In genomic region chr9:75451045-75451444, GRCh38 we compare ENCODE assay signal across 19 cellular contexts.
A peak's percentile ranks its signal among the peaks of the same experiment; 100 is the strongest.
DNase-seq lines count a peak whose midpoint lies in the region; ATAC-seq, FAIRE-seq and TF ChIP-seq lines count a peak whose summit lies in the region.
"Had no signal": no experiment of that assay in that cellular context is flagged by ENCODE, and none has a peak within 500 bp of the region (broad histone marks: within the 10 kb centered on the region; RNA-seq: fewer than 3 reads in every experiment).

No MANE protein-coding gene starts in this region.

- no peak overlapping the region for H3K4me3 Mint-ChIP-seq in osteocyte (ENCODE audit: unreplicated experiment)
- H3K4me3 Mint-ChIP-seq in activated T-cell treated with anti-CD3 and anti-CD28 coated beads, Interleukin-2, amount 50 U/mL, for 4 hours: no peak overlapping the region
- H3K4me3 Mint-ChIP-seq in activated CD8-positive, alpha-beta T cell treated with anti-CD3 and anti-CD28 coated beads, Interleukin-2, amount 10 ng/mL, durations not matched to agents 7 days and 5 days: no peak overlapping the region
- H3K4me3 Mint-ChIP-seq: CD14-positive monocyte had no signal

- H2AFZ ChIP-seq in GM23248: no peak overlapping the region
- peak overlapping the region; percentile 33; the same call in 1 of the 2 replicates for H2AFZ ChIP-seq in H1 (ENCODE audit: low read length)
- H2AFZ ChIP-seq: PC-9 had no signal

- H3K23me2 ChIP-seq in H1 (ENCODE audit: low read depth, low read length): no peaks in the 10 kb centered on the region

- no peak overlapping the region for H3K23ac ChIP-seq in H1 (ENCODE audit: insufficient read length)

- peak overlapping the region; percentile 39 for H2BK120ac ChIP-seq in H1 (replicated peaks; ENCODE audit: low read depth, low read length)

- no peaks in the 10 kb centered on the region for H3F3A ChIP-seq in GM23248 (ENCODE audit: insufficient read depth)

- in situ Hi-C loops in GM23248 (cut with MboI): no loop called here

- TF ChIP-seq POLR2A in H1 (IDR thresholded peaks at IDR 0.05; ENCODE audit: control extremely low read depth in 1 of 2, low read depth in 2 of 2, low read length in 2 of 2): no peak

- H2BK5ac ChIP-seq in H1 (ENCODE audit: low read depth, low read length): no peak overlapping the region

- no peak overlapping the region for H3K18ac ChIP-seq in H1 (ENCODE audit: extremely low read depth, low read length)

- ATAC-seq in activated T-cell treated with anti-CD3 and anti-CD28 coated beads, Interleukin-2, amount 50 U/mL, for 4 hours: no peak
- ATAC-seq in HG03457 (IDR thresholded peaks at IDR 0.05; ENCODE audit: unreplicated experiment) (no peak), HG02884 (IDR thresholded peaks at IDR 0.05; ENCODE audit: unreplicated experiment) (no peak)
- ATAC-seq in activated CD8-positive, alpha-beta T cell treated with anti-CD3 and anti-CD28 coated beads, Interleukin-2, amount 10 ng/mL, durations not matched to agents 7 days and 5 days: no peak
- ATAC-seq: A549, HepG2 had no signal

- peak overlapping the region; percentile 86; the same call in 1 of the 2 replicates for H2BK20ac ChIP-seq in H1 (ENCODE audit: low read length)

- no peak overlapping the region for H3K27ac ChIP-seq in GM23248
- no peak overlapping the region for H3K27ac ChIP-seq in H1 (ENCODE audit: low read depth, low read length)
- H3K27ac ChIP-seq: A549, KMS-11, PC-9 had no signal

- no peak overlapping the region for H3K9ac ChIP-seq in GM23248
- no peak overlapping the region for H3K9ac ChIP-seq in H1 (replicated peaks in 1 of 4; ENCODE audit: extremely low read depth in 1 of 4, low read depth in 3 of 4, low read length in 3 of 4)
- H3K9ac ChIP-seq: KMS-11, SK-N-SH had no signal

- POLR2A ChIA-PET in H1 (lab: Charles Lee; ENCODE audit: partially characterized antibody): no interaction called here
- POLR2A ChIA-PET in activated CD8-positive, alpha-beta T cell treated with anti-CD3 and anti-CD28 coated beads, Interleukin-2, amount 10 ng/mL, durations not matched to agents 7 days and 5 days (lab: Charles Lee): no interaction called here

- no peaks in the 10 kb centered on the region for H3K36me3 Mint-ChIP-seq in osteocyte (ENCODE audit: unreplicated experiment)
- no peaks in the 10 kb centered on the region for H3K36me3 Mint-ChIP-seq in activated T-cell treated with anti-CD3 and anti-CD28 coated beads, Interleukin-2, amount 50 U/mL, for 4 hours (ENCODE audit: insufficient read depth)
- H3K36me3 Mint-ChIP-seq in activated CD8-positive, alpha-beta T cell treated with anti-CD3 and anti-CD28 coated beads, Interleukin-2, amount 10 ng/mL, durations not matched to agents 7 days and 5 days (ENCODE audit: low read depth): no peaks in the 10 kb centered on the region
- H3K36me3 Mint-ChIP-seq: CD14-positive monocyte had no signal

- CTCF ChIA-PET in H1 (lab: Charles Lee; ENCODE audit: partially characterized antibody): interaction anchor here (1.3 kb wide), 1 partner anchor 37 kb away, joined by 3 read pairs; no protein-coding TSS in a partner anchor
- CTCF ChIA-PET in activated CD8-positive, alpha-beta T cell treated with anti-CD3 and anti-CD28 coated beads, Interleukin-2, amount 10 ng/mL, durations not matched to agents 7 days and 5 days (lab: Charles Lee): no interaction called here

- H3K36me3 ChIP-seq in GM23248 (ENCODE audit: low read depth) (no peaks in the 10 kb centered on the region), MG63 (no peaks in the 10 kb centered on the region), H1 (ENCODE audit: control insufficient read depth in 2 of 4, insufficient read depth in 4 of 4, low read length in 3 of 4) (no peaks in the 10 kb centered on the region)

- peaks cover 74% of the 10 kb centered on the region for H3K4me1 Mint-ChIP-seq in osteocyte (ENCODE audit: unreplicated experiment)
- H3K4me1 Mint-ChIP-seq in activated T-cell treated with anti-CD3 and anti-CD28 coated beads, Interleukin-2, amount 50 U/mL, for 4 hours (ENCODE audit: low read depth): no peaks in the 10 kb centered on the region
- no peaks in the 10 kb centered on the region for H3K4me1 Mint-ChIP-seq in activated CD8-positive, alpha-beta T cell treated with anti-CD3 and anti-CD28 coated beads, Interleukin-2, amount 10 ng/mL, durations not matched to agents 7 days and 5 days (ENCODE audit: low read depth)

- H3K9me3 ChIP-seq in GM23248 (ENCODE audit: low read depth) (no peaks in the 10 kb centered on the region), MG63 (no peaks in the 10 kb centered on the region), H1 (ENCODE audit: insufficient read depth in 2 of 2, low read depth in 1 of 2, low read length in 1 of 2) (no peaks in the 10 kb centered on the region)
- H3K9me3 ChIP-seq: A549, Caco-2, SK-N-SH had no signal

- H3K4me1 ChIP-seq in GM23248 (ENCODE audit: insufficient read depth) (no peaks in the 10 kb centered on the region), H1 (replicated peaks in 1 of 4; ENCODE audit: control insufficient read depth in 3 of 4, insufficient read depth in 4 of 4, low read length in 3 of 4) (peaks cover 0 to 2% (median under 1%) of the 10 kb centered on the region in 4 experiments; a peak in 2 of 7 replicates)
- H3K4me1 ChIP-seq: A549, Caco-2 had no signal

- TF ChIP-seq RAD21 in H1 (IDR thresholded peaks at IDR 0.05 in 1 of 2, conservative IDR thresholded peaks at IDR 0.05 in 1 of 2; ENCODE audit: low read depth in 2 of 2, low read length in 2 of 2): no peak

- peak overlapping the region; percentile 87 for H3K27ac Mint-ChIP-seq in osteocyte (ENCODE audit: unreplicated experiment)
- no peak overlapping the region for H3K27ac Mint-ChIP-seq in activated CD8-positive, alpha-beta T cell treated with anti-CD3 and anti-CD28 coated beads, Interleukin-2, amount 10 ng/mL, durations not matched to agents 7 days and 5 days
- H3K27ac Mint-ChIP-seq: CD14-positive monocyte had no signal

- DNase-seq in GM23248 (peak; percentile 2), MG63 (peak; percentile 32), H1 (ENCODE audit: low read depth in 1 of 2, low spot score in 2 of 2) (no peak), osteocyte (ENCODE audit: extremely low spot score, unreplicated experiment) (no peak)
- no peak for DNase-seq in activated T-cell treated with anti-CD3 and anti-CD28 coated beads, Interleukin-2, amount 50 U/mL, for 4 hours
- no peak for DNase-seq in activated CD8-positive, alpha-beta T cell treated with anti-CD3 and anti-CD28 coated beads, Interleukin-2, amount 10 ng/mL, durations not matched to agents 7 days and 5 days
- DNase-seq: Caco-2, NCI-H1694, NCI-H748 treated with DMSO at 0.1 percent for 48 hours, SK-N-SH had no signal

- H2BK12ac ChIP-seq in H1 (ENCODE audit: low read depth, low read length): peak overlapping the region; percentile 68; the same call in 1 of the 2 replicates

- no peaks in the 10 kb centered on the region for H3K79me1 ChIP-seq in H1 (ENCODE audit: low read depth, low read length)

- WGBS in GM23248 (ENCODE audit: low coverage in 1 of 2, low lambda C conversion rate in 2 of 2, missing lambda C conversion rate in 2 of 2), 2 experiments: 1 to 2% methylated on average over 4 of the region's 4 CpGs
- WGBS in H1 (ENCODE audit: extremely low coverage in 1 of 2, insufficient coverage in 1 of 2, insufficient read length in 1 of 2, insufficient replicate concordance in 2 of 2, low coverage in 1 of 2, low lambda C conversion rate in 2 of 2, missing lambda C conversion rate in 1 of 2), 2 experiments: 94% methylated on average over 4 of the region's 4 CpGs; no CpG with 5 or more reads in 1 of the 2 experiments

- H2BK15ac ChIP-seq in H1 (ENCODE audit: low read length): no peak overlapping the region

- H2AK5ac ChIP-seq in H1 (ENCODE audit: low read depth, low read length): no peak overlapping the region

- H4K5ac ChIP-seq in H1 (ENCODE audit: insufficient read length, low read depth, low read length): no peak overlapping the region

- H4K20me1 ChIP-seq in GM23248 (ENCODE audit: insufficient read depth) (no peaks in the 10 kb centered on the region), H1 (replicated peaks in 1 of 2; ENCODE audit: control insufficient read depth in 1 of 2, insufficient read depth in 2 of 2, low read length in 2 of 2) (no peaks in the 10 kb centered on the region)

- no peaks in the 10 kb centered on the region for H3K9me2 ChIP-seq in GM23248 (ENCODE audit: insufficient read depth)
- H3K9me2 ChIP-seq: SK-N-SH had no signal

- no peak for TF ChIP-seq CTCF in H1 (IDR thresholded peaks at IDR 0.05; ENCODE audit: control extremely low read depth in 1 of 3, insufficient read depth in 1 of 3, low read depth in 1 of 3, low read length in 3 of 3)
- no peak for TF ChIP-seq CTCF in osteocyte (IDR thresholded peaks at IDR 0.05)

- H3K14ac ChIP-seq in H1 (ENCODE audit: insufficient read length): no peak overlapping the region

- H3K56ac ChIP-seq in H1 (replicated peaks; ENCODE audit: insufficient read length, low read depth, low read length): no peak overlapping the region

- no peaks in the 10 kb centered on the region for H3K9me3 Mint-ChIP-seq in osteocyte (ENCODE audit: unreplicated experiment)
- no peaks in the 10 kb centered on the region for H3K9me3 Mint-ChIP-seq in activated T-cell treated with anti-CD3 and anti-CD28 coated beads, Interleukin-2, amount 50 U/mL, for 4 hours
- no peaks in the 10 kb centered on the region for H3K9me3 Mint-ChIP-seq in activated CD8-positive, alpha-beta T cell treated with anti-CD3 and anti-CD28 coated beads, Interleukin-2, amount 10 ng/mL, durations not matched to agents 7 days and 5 days (ENCODE audit: insufficient read depth)

- no peaks in the 10 kb centered on the region for H3K27me3 ChIP-seq in GM23248 (replicated peaks; ENCODE audit: insufficient read depth)
- no peaks in the 10 kb centered on the region for H3K27me3 ChIP-seq in MG63
- peaks cover 0 to 3% (median 0%) of the 10 kb centered on the region in 4 experiments; a peak in 2 of 7 replicates for H3K27me3 ChIP-seq in H1 (replicated peaks in 1 of 4; ENCODE audit: control insufficient read depth in 3 of 4, extremely low read depth in 1 of 4, insufficient read depth in 3 of 4, low read length in 3 of 4)

- peak overlapping the region; percentile 92 for H4K91ac ChIP-seq in H1 (replicated peaks; ENCODE audit: insufficient read length, low read length)

- H3K27me3 Mint-ChIP-seq in osteocyte (ENCODE audit: unreplicated experiment): no peaks in the 10 kb centered on the region
- peaks cover 3% of the 10 kb centered on the region for H3K27me3 Mint-ChIP-seq in activated T-cell treated with anti-CD3 and anti-CD28 coated beads, Interleukin-2, amount 50 U/mL, for 4 hours (ENCODE audit: low read depth)
- H3K27me3 Mint-ChIP-seq in activated CD8-positive, alpha-beta T cell treated with anti-CD3 and anti-CD28 coated beads, Interleukin-2, amount 10 ng/mL, durations not matched to agents 7 days and 5 days (ENCODE audit: low read depth): no peaks in the 10 kb centered on the region

- H3K4me3 ChIP-seq in GM23248: no peak overlapping the region
- H3K4me3 ChIP-seq in MG63: no peak overlapping the region
- no peak overlapping the region for H3K4me3 ChIP-seq in H1 (ENCODE audit: extremely low read depth in 1 of 4, insufficient read depth in 2 of 4, low read depth in 3 of 4, low read length in 4 of 4)
- H3K4me3 ChIP-seq: A549, PC-9 had no signal

- TF ChIP-seq EP300 in H1 (IDR thresholded peaks at IDR 0.05; ENCODE audit: borderline replicate concordance in 1 of 2, low read depth in 2 of 2, low read length in 2 of 2): no peak

- H3K4me2 ChIP-seq in GM23248 (ENCODE audit: unreplicated experiment) (no peak overlapping the region), H1 (ENCODE audit: insufficient read depth in 1 of 2, low read depth in 2 of 2, low read length in 2 of 2) (no peak overlapping the region)
- H3K4me2 ChIP-seq: A549, KMS-11, PC-9, SK-N-SH had no signal

- no peak for FAIRE-seq in H1 (lab: Jason Lieb, UNC)
- FAIRE-seq: A549, GM12891, GM19239, HepG2 had no signal

- no peak overlapping the region for H4K8ac ChIP-seq in H1 (ENCODE audit: extremely low read depth, insufficient read depth, low read length)

- H3K79me2 ChIP-seq in GM23248 (ENCODE audit: insufficient read depth) (no peaks in the 10 kb centered on the region), H1 (ENCODE audit: control insufficient read depth in 1 of 2, insufficient read depth in 2 of 2, low read length in 2 of 2) (no peaks in the 10 kb centered on the region)

- H3K4ac ChIP-seq in H1 (replicated peaks; ENCODE audit: insufficient read length, low read depth, low read length): no peak overlapping the region

Comparison
In these comparisons a context has a peak if more than half of its experiments do, and no peak if none do; other contexts are left out.
1. DNase-seq: peak in GM23248 (single experiment) and MG63 (single experiment); none in H1 (0 of 2), osteocyte (single experiment), activated T-cell treated with anti-CD3 and anti-CD28 coated beads, Interleukin-2, amount 50 U/mL, for 4 hours (single experiment) and activated CD8-positive, alpha-beta T cell treated with anti-CD3 and anti-CD28 coated beads, Interleukin-2, amount 10 ng/mL, durations not matched to agents 7 days and 5 days (single experiment).